Comparison of ENCODE assay signal across 8 cellular contexts in genomic region chr12:57864382-57864781, GRCh38. TPM values are rescaled to one million over a fixed set of nuclear protein-coding genes. Genes with fewer than 3 reads are reported as not detected.
DNase-seq lines count a peak whose midpoint lies in the region; ATAC-seq and TF ChIP-seq lines count a peak whose summit lies in the region.

No MANE protein-coding gene starts in this region.

- ATAC-seq in naive B cell (ENCODE audit: low read depth in 2 of 2) (no peak), GM19455 (IDR thresholded peaks at IDR 0.05; ENCODE audit: unreplicated experiment) (no peak), HG02610 (IDR thresholded peaks at IDR 0.05; ENCODE audit: unreplicated experiment) (no peak), GM19023 (IDR thresholded peaks at IDR 0.05; ENCODE audit: unreplicated experiment) (no peak)

- TF ChIP-seq CTCF in AG10803 (conservative IDR thresholded peaks at IDR 0.05; ENCODE audit: low read length), result peak; percentile 21
- peak; percentile 12 for TF ChIP-seq CTCF in choroid plexus epithelial cell (conservative IDR thresholded peaks at IDR 0.05; ENCODE audit: low read depth, low read length)

- H3K36me3 Mint-ChIP-seq in naive B cell, result no peaks in the 10 kb centered on the region

- peaks cover 41 to 72% (median 63%) of the 10 kb centered on the region in 3 donors for H3K27me3 Mint-ChIP-seq in naive B cell

- in situ Hi-C loops in ACHN (cut with HindIII; ENCODE audit: low pct_ligation_motif_present, low pct_unique_long_range_greater_than_20kb, low sequenced_read_pairs), result no loop called here

- H3K27ac Mint-ChIP-seq in naive B cell, result peak overlapping the region in 1 of 6 donors; percentile 85

- H3K4me3 Mint-ChIP-seq in naive B cell, result peak overlapping the region in 7 of 8 donors; percentile 41 to 89 (median 81)

- H3K4me3 ChIP-seq in AG10803 (ENCODE audit: low read length), result peak overlapping the region; percentile 58
- H3K4me3 ChIP-seq in choroid plexus epithelial cell (ENCODE audit: low read depth, low read length), result peak overlapping the region; percentile 52

- DNase-seq in AG10803 (ENCODE audit: low read depth) (peak; percentile 75), M059J (ENCODE audit: low read depth) (peak; percentile 25), choroid plexus epithelial cell (ENCODE audit: low read depth) (no peak), naive B cell (no peak), ACHN (no peak)

- H3K9me3 Mint-ChIP-seq in naive B cell, result no peaks in the 10 kb centered on the region

- peaks cover 4 to 10% (median 10%) of the 10 kb centered on the region in 3 donors for H3K4me1 Mint-ChIP-seq in naive B cell

RNA-seq across cellular contexts. Expression of gene CTDSP2, which starts 17.9 kb away (rescaled TPM):
- 37.3 and 44.2 TPM in 2 replicates for total RNA-seq in M059J (2014; rRNA removed; shearing (Covaris generic))
- polyA plus RNA-seq in naive B cell (ENCODE audit: low read depth in 6 of 6), result 10 to 100 TPM; 44.3 to 65.3 (median 53.2) TPM

RNA-seq across cellular contexts. Expression of gene AVIL, which starts 45.8 kb away (rescaled TPM):
- total RNA-seq in M059J (2014; rRNA removed; shearing (Covaris generic)), result 0.10 TPM in 1 of 2 replicates, not detected in the other
- under 1 TPM in 4 of 6 donors, not detected in 2; 0.19 to 0.82 (median 0.48) TPM for polyA plus RNA-seq in naive B cell (ENCODE audit: low read depth in 6 of 6)

Comparison
In these comparisons a context has a peak if more than half of its experiments do, and no peak if none do; other contexts are left out.
1. DNase-seq: peak in AG10803 (single experiment) and M059J (single experiment); none in choroid plexus epithelial cell (single experiment), naive B cell (single experiment) and ACHN (single experiment).